ENCODE assay signal across 8 cellular contexts in genomic region chr20:23200914-23201313, GRCh38.
A peak's percentile ranks its signal among the peaks of the same experiment; 100 is the strongest.
DNase-seq lines count a peak whose midpoint lies in the region; ATAC-seq and TF ChIP-seq lines count a peak whose summit lies in the region.

No MANE protein-coding gene starts in this region.

- ATAC-seq in HG02759 (IDR thresholded peaks at IDR 0.05; ENCODE audit: unreplicated experiment) (no peak), GM19035 (IDR thresholded peaks at IDR 0.05; ENCODE audit: unreplicated experiment) (no peak)

- intact Hi-C loops in prostate gland (cut with DNase I): no loop called here

- H3K27ac ChIP-seq in prostate gland: no peak overlapping the region

- peaks cover 12% of the 10 kb centered on the region for H3K4me1 ChIP-seq in prostate gland (replicated peaks)

- DNase-seq in NCI-H1417 (lab: John Stamatoyannopoulos, UW) (peak; percentile 2 to 72 (median 30)), NCI-H1417 treated with DMSO at 0.1 percent for 48 hours (lab: John Stamatoyannopoulos, UW) (no peak), NCI-H2196 treated with DMSO at 0.1 percent for 48 hours (lab: John Stamatoyannopoulos, UW; ENCODE audit: unreplicated experiment) (peak; percentile 24), endothelial cell (ENCODE audit: low spot score) (peak; percentile 50), prostate gland (ENCODE audit: low spot score) (peak; percentile 37), MG63 (no peak)

- no peak for TF ChIP-seq POLR2A in prostate gland (IDR thresholded peaks at IDR 0.05)

- H3K36me3 Mint-ChIP-seq in endothelial cell (ENCODE audit: low read depth, unreplicated experiment): no peaks in the 10 kb centered on the region

- peaks cover 3% of the 10 kb centered on the region for H3K27me3 Mint-ChIP-seq in endothelial cell (ENCODE audit: unreplicated experiment)

- H3K9me3 Mint-ChIP-seq in endothelial cell (ENCODE audit: unreplicated experiment): no peaks in the 10 kb centered on the region

- no peak overlapping the region for H3K4me3 Mint-ChIP-seq in endothelial cell (ENCODE audit: unreplicated experiment)

- peaks cover 25% of the 10 kb centered on the region for H3K4me1 Mint-ChIP-seq in endothelial cell (ENCODE audit: unreplicated experiment)

- no peak overlapping the region for H3K4me3 ChIP-seq in prostate gland
- no peak overlapping the region for H3K4me3 ChIP-seq in MG63

- no peaks in the 10 kb centered on the region for H3K27me3 ChIP-seq in prostate gland (replicated peaks; ENCODE audit: insufficient read depth)
- H3K27me3 ChIP-seq in MG63: no peaks in the 10 kb centered on the region

- no peak overlapping the region for H3K27ac Mint-ChIP-seq in endothelial cell (ENCODE audit: unreplicated experiment)

- peak; percentile 55 for TF ChIP-seq CTCF in endothelial cell (IDR thresholded peaks at IDR 0.05; ENCODE audit: unreplicated experiment)
- peak in 3 of 4 experiments; percentile 30 to 59 (median 53) for TF ChIP-seq CTCF in prostate gland (IDR thresholded peaks at IDR 0.05)

- no peaks in the 10 kb centered on the region for H3K36me3 ChIP-seq in prostate gland
- no peaks in the 10 kb centered on the region for H3K36me3 ChIP-seq in MG63

- 37% methylated on average over 6 of the region's 6 CpGs for WGBS in prostate gland

- H3K9me3 ChIP-seq in prostate gland (no peaks in the 10 kb centered on the region), MG63 (no peaks in the 10 kb centered on the region; the same call in 1 of the 2 replicates)

Comparison
In these comparisons a context has a peak if more than half of its experiments do, and no peak if none do; other contexts are left out.
1. DNase-seq: peak in NCI-H1417 (3 of 3), NCI-H2196 treated with DMSO at 0.1 percent for 48 hours (single experiment), endothelial cell (single experiment) and prostate gland (single experiment); none in NCI-H1417 treated with DMSO at 0.1 percent for 48 hours (single experiment) and MG63 (single experiment).